In the genomic region with DNA sequence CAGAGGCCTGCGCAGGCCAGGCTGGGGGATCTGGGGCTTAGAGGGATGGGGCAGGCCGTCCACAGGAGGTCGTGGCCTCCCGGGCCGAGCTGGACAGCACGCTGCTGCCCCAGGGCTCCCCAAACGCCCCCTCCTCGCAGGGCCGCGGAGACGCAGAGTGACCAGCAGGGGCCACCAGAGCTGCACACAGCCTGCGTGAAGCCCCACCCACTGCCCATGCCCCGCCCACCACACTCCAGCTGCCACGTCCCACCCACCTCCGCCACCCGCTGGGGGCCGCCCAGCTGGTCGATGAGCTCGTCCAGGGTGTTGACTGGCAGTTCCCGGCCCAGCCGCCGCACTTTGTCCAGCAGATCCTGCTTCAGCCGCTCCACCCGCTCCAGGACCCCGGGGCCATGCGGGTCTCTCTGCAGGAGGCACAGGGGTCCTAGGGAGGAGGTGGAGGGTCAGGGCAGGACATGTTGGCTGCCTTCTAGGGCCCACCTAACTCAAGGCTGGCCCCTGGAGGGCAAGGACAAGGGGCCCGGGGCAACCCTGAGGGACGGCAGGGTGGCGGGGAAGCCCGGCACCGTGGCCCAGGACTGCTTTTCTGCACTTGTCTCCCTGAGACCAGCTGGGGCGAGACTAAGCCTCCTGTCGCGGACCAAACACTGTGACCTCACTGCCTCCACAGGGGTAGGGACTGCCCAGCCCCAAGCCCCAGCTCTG, we compare ENCODE assay signal across 8 cellular contexts. TPM values are rescaled to one million over a fixed set of nuclear protein-coding genes. Genes with fewer than 3 reads are reported as not detected.
DNase-seq lines count a peak whose midpoint lies in the region; ATAC-seq and TF ChIP-seq lines count a peak whose summit lies in the region.

No MANE protein-coding gene starts in this region.

- peak overlapping the region; percentile 43; the same call in 1 of the 2 replicates for H3K4me2 ChIP-seq in GM23338

- H3K79me2 ChIP-seq in GM23338 (replicated peaks; ENCODE audit: insufficient read depth), result no peaks in the 10 kb centered on the region

- H3K9me3 Mint-ChIP-seq in GM23338, result no peaks in the 10 kb centered on the region
- no peaks in the 10 kb centered on the region for H3K9me3 Mint-ChIP-seq in central memory CD8-positive, alpha-beta T cell

- H2AFZ ChIP-seq in GM23338, result no peak overlapping the region

- H4K20me1 ChIP-seq in GM23338 (replicated peaks; ENCODE audit: insufficient read depth), result no peaks in the 10 kb centered on the region

- H3F3A ChIP-seq in GM23338 (replicated peaks; ENCODE audit: low read depth), result 0 out of 2 replicates have a peak, but pooled peaks cover 3% of the 10 kb centered on the region

- peaks cover 2% of the 10 kb centered on the region; the same call in 1 of the 3 replicates for H3K4me1 Mint-ChIP-seq in GM23338
- H3K4me1 Mint-ChIP-seq in central memory CD8-positive, alpha-beta T cell, result no peaks in the 10 kb centered on the region

- TF ChIP-seq CTCF in BE2C (IDR thresholded peaks at IDR 0.05; ENCODE audit: low read depth, low read length) (peak; percentile 73), GM23338 (conservative IDR thresholded peaks at IDR 0.05; ENCODE audit: low read depth in 2 of 2) (peak; percentile 64 to 91)

- ATAC-seq in GM23338 (peak; percentile 61), GM18870 (IDR thresholded peaks at IDR 0.05; ENCODE audit: unreplicated experiment) (no peak)
- peak; percentile 79 for ATAC-seq in central memory CD8-positive, alpha-beta T cell (replicated peaks; ENCODE audit: extremely low read depth, poor library complexity, severe bottlenecking)

- H3K27me3 ChIP-seq in BE2C (no peaks in the 10 kb centered on the region), GM23338 (ENCODE audit: insufficient read depth) (no peaks in the 10 kb centered on the region)

- DNase-seq in BE2C, result peak; percentile 99
- peak; percentile 94 for DNase-seq in GM23338 (ENCODE audit: low spot score)
- DNase-seq in NCI-H2171 treated with DMSO at 0.1 percent for 48 hours (lab: John Stamatoyannopoulos, UW), result peak; percentile 75
- DNase-seq in activated CD4-positive, alpha-beta T cell treated with anti-CD3 and anti-CD28 coated beads for 1 hour, result peak; percentile 68
- DNase-seq in central memory CD8-positive, alpha-beta T cell (ENCODE audit: low spot score in 2 of 2), result peak; percentile 68 to 76
- peak; percentile 86 for DNase-seq in kidney tubule cell (ENCODE audit: low spot score)
- DNase-seq in stimulated activated CD4-positive, alpha-beta T cell treated with anti-CD3 and anti-CD28 coated beads, Interleukin-12 subunit alpha, Interleukin-12 subunit beta, amount 100 ng/mL, for 48 hours (ENCODE audit: low read depth in 2 of 3, low spot score in 1 of 3), result peak; percentile 69 to 81 (median 80)

- H3K4me1 ChIP-seq in BE2C (peaks cover 11% of the 10 kb centered on the region), GM23338 (ENCODE audit: insufficient read depth) (no peaks in the 10 kb centered on the region)

- no peak overlapping the region for H3K4me3 Mint-ChIP-seq in GM23338
- H3K4me3 Mint-ChIP-seq in central memory CD8-positive, alpha-beta T cell, result no peak overlapping the region

- H3K27ac Mint-ChIP-seq in GM23338, result peak overlapping the region; percentile 62; the same call in 1 of the 2 replicates
- no peak overlapping the region for H3K27ac Mint-ChIP-seq in central memory CD8-positive, alpha-beta T cell (ENCODE audit: low read depth)

- H3K36me3 ChIP-seq in BE2C (peaks cover 30% of the 10 kb centered on the region), GM23338 (ENCODE audit: insufficient read depth) (no peaks in the 10 kb centered on the region)

- no peak overlapping the region for H3K4me3 ChIP-seq in BE2C (ENCODE audit: low read depth, low read length)
- H3K4me3 ChIP-seq in GM23338, result no peak overlapping the region

- H3K27me3 Mint-ChIP-seq in GM23338 (ENCODE audit: insufficient read depth, low read depth, poor library complexity), result peaks cover 10% of the 10 kb centered on the region
- no peaks in the 10 kb centered on the region for H3K27me3 Mint-ChIP-seq in central memory CD8-positive, alpha-beta T cell

- H3K9me2 ChIP-seq in GM23338 (ENCODE audit: insufficient read depth), result no peaks in the 10 kb centered on the region

- no peaks in the 10 kb centered on the region for H3K9me3 ChIP-seq in BE2C

- H3K27ac ChIP-seq in GM23338 (ENCODE audit: low read depth), result peak overlapping the region; percentile 69; the same call in 1 of the 2 replicates

- peaks cover 6% of the 10 kb centered on the region for H3K36me3 Mint-ChIP-seq in GM23338 (ENCODE audit: low read depth)
- H3K36me3 Mint-ChIP-seq in central memory CD8-positive, alpha-beta T cell (ENCODE audit: insufficient read depth), result peaks cover 20% of the 10 kb centered on the region

TF ChIP-seq in GM23338, 12 proteins besides CTCF, POLR2A, EP300 and RAD21:
- TF ChIP-seq ZNF331 (CRISPR knock-in tag; IDR thresholded peaks at IDR 0.05; ENCODE audit: low read depth), result no peak
- no peak for TF ChIP-seq EZH2 (IDR thresholded peaks at IDR 0.05; ENCODE audit: low read depth, unreplicated experiment)
- TF ChIP-seq, protein P1, sequence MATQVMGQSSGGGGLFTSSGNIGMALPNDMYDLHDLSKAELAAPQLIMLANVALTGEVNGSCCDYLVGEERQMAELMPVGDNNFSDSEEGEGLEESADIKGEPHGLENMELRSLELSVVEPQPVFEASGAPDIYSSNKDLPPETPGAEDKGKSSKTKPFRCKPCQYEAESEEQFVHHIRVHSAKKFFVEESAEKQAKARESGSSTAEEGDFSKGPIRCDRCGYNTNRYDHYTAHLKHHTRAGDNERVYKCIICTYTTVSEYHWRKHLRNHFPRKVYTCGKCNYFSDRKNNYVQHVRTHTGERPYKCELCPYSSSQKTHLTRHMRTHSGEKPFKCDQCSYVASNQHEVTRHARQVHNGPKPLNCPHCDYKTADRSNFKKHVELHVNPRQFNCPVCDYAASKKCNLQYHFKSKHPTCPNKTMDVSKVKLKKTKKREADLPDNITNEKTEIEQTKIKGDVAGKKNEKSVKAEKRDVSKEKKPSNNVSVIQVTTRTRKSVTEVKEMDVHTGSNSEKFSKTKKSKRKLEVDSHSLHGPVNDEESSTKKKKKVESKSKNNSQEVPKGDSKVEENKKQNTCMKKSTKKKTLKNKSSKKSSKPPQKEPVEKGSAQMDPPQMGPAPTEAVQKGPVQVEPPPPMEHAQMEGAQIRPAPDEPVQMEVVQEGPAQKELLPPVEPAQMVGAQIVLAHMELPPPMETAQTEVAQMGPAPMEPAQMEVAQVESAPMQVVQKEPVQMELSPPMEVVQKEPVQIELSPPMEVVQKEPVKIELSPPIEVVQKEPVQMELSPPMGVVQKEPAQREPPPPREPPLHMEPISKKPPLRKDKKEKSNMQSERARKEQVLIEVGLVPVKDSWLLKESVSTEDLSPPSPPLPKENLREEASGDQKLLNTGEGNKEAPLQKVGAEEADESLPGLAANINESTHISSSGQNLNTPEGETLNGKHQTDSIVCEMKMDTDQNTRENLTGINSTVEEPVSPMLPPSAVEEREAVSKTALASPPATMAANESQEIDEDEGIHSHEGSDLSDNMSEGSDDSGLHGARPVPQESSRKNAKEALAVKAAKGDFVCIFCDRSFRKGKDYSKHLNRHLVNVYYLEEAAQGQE (IDR thresholded peaks at IDR 0.05; ENCODE audit: unreplicated experiment), result no peak
- no peak for TF ChIP-seq NANOG (IDR thresholded peaks at IDR 0.05; ENCODE audit: borderline replicate concordance)
- 0 out of 2 replicates have a peak, but pooled peaks have one; percentile 25 for TF ChIP-seq CREB1 (CRISPR knock-in tag; IDR thresholded peaks at IDR 0.05; ENCODE audit: low read depth)

RNA-seq across cellular contexts. Expression of a gene that starts 9.6 kb away (rescaled TPM):
- polyA plus RNA-seq in BE2C (2012; ENCODE audit: insufficient read depth, insufficient read length, low read depth), result 790 TPM
- total RNA-seq in GM23338 (2014; rRNA removed; shearing (Covaris generic)), result 284 and 351 TPM in 2 replicates
- polyA plus RNA-seq in GM23338 (2016; fragmentation: Nextera tagmentation; extraction: Ambion mirVana), result 543 and 573 TPM in 2 replicates

RNA-seq across cellular contexts. Expression of a gene that starts 18.3 kb away (rescaled TPM):
- polyA plus RNA-seq in BE2C (2012; ENCODE audit: insufficient read depth, insufficient read length, low read depth), result 824 TPM
- 257 and 303 TPM in 2 replicates for total RNA-seq in GM23338 (2014; rRNA removed; shearing (Covaris generic))
- 254 and 286 TPM in 2 replicates for polyA plus RNA-seq in GM23338 (2016; fragmentation: Nextera tagmentation; extraction: Ambion mirVana)

RNA-seq across cellular contexts. Expression of a gene that starts 46.5 kb away (rescaled TPM):
- 31.2 TPM for polyA plus RNA-seq in BE2C (2012; ENCODE audit: insufficient read depth, insufficient read length, low read depth)
- 56.0 and 71.8 TPM in 2 replicates for total RNA-seq in GM23338 (2014; rRNA removed; shearing (Covaris generic))
- 24.7 and 28.3 TPM in 2 replicates for polyA plus RNA-seq in GM23338 (2016; fragmentation: Nextera tagmentation; extraction: Ambion mirVana)
